1 cellular context compared by ENCODE assay signal in the genomic region with DNA sequence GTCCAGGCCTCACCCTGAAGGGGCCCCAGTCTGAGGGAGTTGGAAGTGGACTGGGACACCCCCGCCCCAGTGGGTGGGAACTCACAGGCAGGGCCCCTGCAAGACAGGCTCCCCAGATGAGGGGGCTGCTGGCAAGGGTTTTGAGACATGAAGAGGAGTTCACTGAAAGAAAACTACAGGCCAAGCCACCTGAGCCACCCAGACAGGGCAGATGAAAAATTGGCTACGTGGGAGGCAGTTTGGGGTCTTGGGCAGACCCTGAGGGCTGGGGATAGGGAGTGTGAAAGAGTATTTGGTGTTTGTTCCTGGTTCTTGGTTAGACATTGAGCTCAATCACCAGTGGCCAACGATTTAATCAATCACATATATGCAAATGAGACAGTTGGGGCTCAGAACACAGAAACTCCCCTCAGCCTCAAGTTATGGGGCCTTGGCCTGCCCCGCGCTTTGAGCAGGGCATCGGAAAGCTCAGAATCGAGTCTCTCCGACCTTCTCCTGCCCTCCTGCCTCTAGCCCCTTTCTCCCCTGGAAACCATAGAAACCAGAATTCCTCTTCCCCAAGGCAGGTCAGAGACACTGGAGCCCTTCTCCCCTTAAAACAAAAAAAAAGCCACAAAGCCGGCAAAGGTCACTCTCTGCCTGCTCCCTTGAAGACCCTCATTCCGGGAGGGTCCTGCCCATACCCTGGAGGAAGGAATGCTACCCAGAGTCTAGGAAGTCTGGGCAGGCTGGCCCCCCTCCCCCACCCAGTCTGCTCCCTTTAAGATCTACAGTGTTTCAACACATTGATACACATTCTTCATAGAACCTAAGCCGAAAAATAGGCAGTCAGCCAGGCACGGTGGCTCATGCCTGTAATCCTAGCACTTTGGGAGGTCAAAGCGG.
TF ChIP-seq lines count a peak whose summit lies in the region.

No MANE protein-coding gene starts in this region.

TF ChIP-seq in HepG2, 621 proteins besides CTCF, POLR2A, EP300 and RAD21 (continued from another document and continues in another):
- TF ChIP-seq TCF7L2 (IDR thresholded peaks at IDR 0.05; ENCODE audit: low read depth, low read length): no peak
- TF ChIP-seq HHEX (CRISPR knock-in tag; IDR thresholded peaks at IDR 0.05): no peak
- peak; percentile 57; the same call in 1 of the 2 replicates for TF ChIP-seq CHD4 (IDR thresholded peaks at IDR 0.05; ENCODE audit: borderline replicate concordance, low read length)
- TF ChIP-seq, protein P1, sequence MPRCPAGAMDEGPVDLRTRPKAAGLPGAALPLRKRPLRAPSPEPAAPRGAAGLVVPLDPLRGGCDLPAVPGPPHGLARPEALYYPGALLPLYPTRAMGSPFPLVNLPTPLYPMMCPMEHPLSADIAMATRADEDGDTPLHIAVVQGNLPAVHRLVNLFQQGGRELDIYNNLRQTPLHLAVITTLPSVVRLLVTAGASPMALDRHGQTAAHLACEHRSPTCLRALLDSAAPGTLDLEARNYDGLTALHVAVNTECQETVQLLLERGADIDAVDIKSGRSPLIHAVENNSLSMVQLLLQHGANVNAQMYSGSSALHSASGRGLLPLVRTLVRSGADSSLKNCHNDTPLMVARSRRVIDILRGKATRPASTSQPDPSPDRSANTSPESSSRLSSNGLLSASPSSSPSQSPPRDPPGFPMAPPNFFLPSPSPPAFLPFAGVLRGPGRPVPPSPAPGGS (CRISPR knock-in tag; IDR thresholded peaks at IDR 0.05): no peak
- TF ChIP-seq ZKSCAN1 (IDR thresholded peaks at IDR 0.05; ENCODE audit: low read length): no peak
- TF ChIP-seq, protein P2, sequence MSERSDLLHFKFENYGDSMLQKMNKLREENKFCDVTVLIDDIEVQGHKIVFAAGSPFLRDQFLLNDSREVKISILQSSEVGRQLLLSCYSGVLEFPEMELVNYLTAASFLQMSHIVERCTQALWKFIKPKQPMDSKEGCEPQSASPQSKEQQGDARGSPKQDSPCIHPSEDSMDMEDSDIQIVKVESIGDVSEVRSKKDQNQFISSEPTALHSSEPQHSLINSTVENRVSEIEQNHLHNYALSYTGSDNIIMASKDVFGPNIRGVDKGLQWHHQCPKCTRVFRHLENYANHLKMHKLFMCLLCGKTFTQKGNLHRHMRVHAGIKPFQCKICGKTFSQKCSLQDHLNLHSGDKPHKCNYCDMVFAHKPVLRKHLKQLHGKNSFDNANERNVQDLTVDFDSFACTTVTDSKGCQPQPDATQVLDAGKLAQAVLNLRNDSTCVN (CRISPR knock-in tag; IDR thresholded peaks at IDR 0.05; ENCODE audit: borderline replicate concordance): no peak
- no peak for TF ChIP-seq HDAC2 (CRISPR knock-in tag; IDR thresholded peaks at IDR 0.05)
- TF ChIP-seq ZNF496 (CRISPR knock-in tag; IDR thresholded peaks at IDR 0.05; ENCODE audit: insufficient replicate concordance): no peak
- TF ChIP-seq, protein P3, sequence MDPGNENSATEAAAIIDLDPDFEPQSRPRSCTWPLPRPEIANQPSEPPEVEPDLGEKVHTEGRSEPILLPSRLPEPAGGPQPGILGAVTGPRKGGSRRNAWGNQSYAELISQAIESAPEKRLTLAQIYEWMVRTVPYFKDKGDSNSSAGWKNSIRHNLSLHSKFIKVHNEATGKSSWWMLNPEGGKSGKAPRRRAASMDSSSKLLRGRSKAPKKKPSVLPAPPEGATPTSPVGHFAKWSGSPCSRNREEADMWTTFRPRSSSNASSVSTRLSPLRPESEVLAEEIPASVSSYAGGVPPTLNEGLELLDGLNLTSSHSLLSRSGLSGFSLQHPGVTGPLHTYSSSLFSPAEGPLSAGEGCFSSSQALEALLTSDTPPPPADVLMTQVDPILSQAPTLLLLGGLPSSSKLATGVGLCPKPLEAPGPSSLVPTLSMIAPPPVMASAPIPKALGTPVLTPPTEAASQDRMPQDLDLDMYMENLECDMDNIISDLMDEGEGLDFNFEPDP (CRISPR knock-in tag; conservative IDR thresholded peaks at IDR 0.05): no peak
- TF ChIP-seq LCORL (IDR thresholded peaks at IDR 0.05): no peak
- 0 out of 2 replicates have a peak, but pooled peaks have one; percentile 41 for TF ChIP-seq LCORL (CRISPR knock-in tag; IDR thresholded peaks at IDR 0.05)
- no peak for TF ChIP-seq ZNF788 (CRISPR knock-in tag; IDR thresholded peaks at IDR 0.05; ENCODE audit: borderline replicate concordance)
- TF ChIP-seq TOPORS (CRISPR knock-in tag; IDR thresholded peaks at IDR 0.05): no peak
- TF ChIP-seq, protein P4, sequence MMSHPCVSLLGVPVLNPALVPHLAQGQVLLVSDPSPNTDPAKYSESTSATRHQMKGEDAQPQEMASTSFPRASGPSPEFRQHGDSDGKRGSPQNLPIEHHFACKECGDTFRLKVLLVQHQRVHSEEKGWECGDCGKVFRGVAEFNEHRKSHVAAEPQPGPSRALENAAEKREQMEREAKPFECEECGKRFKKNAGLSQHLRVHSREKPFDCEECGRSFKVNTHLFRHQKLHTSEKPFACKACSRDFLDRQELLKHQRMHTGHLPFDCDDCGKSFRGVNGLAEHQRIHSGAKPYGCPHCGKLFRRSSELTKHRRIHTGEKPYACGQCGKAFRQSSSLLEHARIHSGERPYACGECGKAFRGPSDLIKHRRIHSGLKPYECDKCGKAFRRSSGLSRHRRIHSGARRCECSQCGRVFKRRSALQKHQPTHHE (CRISPR knock-in tag; IDR thresholded peaks at IDR 0.05; ENCODE audit: borderline replicate concordance): no peak
- TF ChIP-seq FOXA1 (IDR thresholded peaks at IDR 0.05): no peak
- no peak for TF ChIP-seq FOXA1 (CRISPR knock-in tag; IDR thresholded peaks at IDR 0.05)
- TF ChIP-seq, protein P5, sequence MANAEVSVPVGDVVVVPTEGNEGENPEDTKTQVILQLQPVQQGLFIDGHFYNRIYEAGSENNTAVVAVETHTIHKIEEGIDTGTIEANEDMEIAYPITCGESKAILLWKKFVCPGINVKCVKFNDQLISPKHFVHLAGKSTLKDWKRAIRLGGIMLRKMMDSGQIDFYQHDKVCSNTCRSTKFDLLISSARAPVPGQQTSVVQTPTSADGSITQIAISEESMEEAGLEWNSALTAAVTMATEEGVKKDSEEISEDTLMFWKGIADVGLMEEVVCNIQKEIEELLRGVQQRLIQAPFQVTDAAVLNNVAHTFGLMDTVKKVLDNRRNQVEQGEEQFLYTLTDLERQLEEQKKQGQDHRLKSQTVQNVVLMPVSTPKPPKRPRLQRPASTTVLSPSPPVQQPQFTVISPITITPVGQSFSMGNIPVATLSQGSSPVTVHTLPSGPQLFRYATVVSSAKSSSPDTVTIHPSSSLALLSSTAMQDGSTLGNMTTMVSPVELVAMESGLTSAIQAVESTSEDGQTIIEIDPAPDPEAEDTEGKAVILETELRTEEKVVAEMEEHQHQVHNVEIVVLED (CRISPR knock-in tag; IDR thresholded peaks at IDR 0.05; ENCODE audit: borderline replicate concordance): no peak
- no peak for TF ChIP-seq ADNP (CRISPR knock-in tag; IDR thresholded peaks at IDR 0.05)
- TF ChIP-seq RFXANK (CRISPR knock-in tag; IDR thresholded peaks at IDR 0.05): no peak
- no peak for TF ChIP-seq MEF2D (CRISPR knock-in tag; IDR thresholded peaks at IDR 0.05)
- no peak for TF ChIP-seq SP5 (CRISPR knock-in tag; IDR thresholded peaks at IDR 0.05; ENCODE audit: borderline replicate concordance, low read depth)
- TF ChIP-seq, protein P6, sequence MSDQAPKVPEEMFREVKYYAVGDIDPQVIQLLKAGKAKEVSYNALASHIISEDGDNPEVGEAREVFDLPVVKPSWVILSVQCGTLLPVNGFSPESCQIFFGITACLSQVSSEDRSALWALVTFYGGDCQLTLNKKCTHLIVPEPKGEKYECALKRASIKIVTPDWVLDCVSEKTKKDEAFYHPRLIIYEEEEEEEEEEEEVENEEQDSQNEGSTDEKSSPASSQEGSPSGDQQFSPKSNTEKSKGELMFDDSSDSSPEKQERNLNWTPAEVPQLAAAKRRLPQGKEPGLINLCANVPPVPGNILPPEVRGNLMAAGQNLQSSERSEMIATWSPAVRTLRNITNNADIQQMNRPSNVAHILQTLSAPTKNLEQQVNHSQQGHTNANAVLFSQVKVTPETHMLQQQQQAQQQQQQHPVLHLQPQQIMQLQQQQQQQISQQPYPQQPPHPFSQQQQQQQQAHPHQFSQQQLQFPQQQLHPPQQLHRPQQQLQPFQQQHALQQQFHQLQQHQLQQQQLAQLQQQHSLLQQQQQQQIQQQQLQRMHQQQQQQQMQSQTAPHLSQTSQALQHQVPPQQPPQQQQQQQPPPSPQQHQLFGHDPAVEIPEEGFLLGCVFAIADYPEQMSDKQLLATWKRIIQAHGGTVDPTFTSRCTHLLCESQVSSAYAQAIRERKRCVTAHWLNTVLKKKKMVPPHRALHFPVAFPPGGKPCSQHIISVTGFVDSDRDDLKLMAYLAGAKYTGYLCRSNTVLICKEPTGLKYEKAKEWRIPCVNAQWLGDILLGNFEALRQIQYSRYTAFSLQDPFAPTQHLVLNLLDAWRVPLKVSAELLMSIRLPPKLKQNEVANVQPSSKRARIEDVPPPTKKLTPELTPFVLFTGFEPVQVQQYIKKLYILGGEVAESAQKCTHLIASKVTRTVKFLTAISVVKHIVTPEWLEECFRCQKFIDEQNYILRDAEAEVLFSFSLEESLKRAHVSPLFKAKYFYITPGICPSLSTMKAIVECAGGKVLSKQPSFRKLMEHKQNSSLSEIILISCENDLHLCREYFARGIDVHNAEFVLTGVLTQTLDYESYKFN (CRISPR knock-in tag; conservative IDR thresholded peaks at IDR 0.05): no peak
- TF ChIP-seq FOXK2 (IDR thresholded peaks at IDR 0.05): no peak
- TF ChIP-seq GTF2F1 (IDR thresholded peaks at IDR 0.05; ENCODE audit: low read length): no peak
- TF ChIP-seq ZNF749 (CRISPR knock-in tag; IDR thresholded peaks at IDR 0.05; ENCODE audit: borderline replicate concordance): no peak
- no peak for TF ChIP-seq CENPT (CRISPR knock-in tag; IDR thresholded peaks at IDR 0.05; ENCODE audit: low read depth)
- no peak for TF ChIP-seq MYC (CRISPR knock-in tag; IDR thresholded peaks at IDR 0.05; ENCODE audit: borderline replicate concordance)
- TF ChIP-seq, protein P7, sequence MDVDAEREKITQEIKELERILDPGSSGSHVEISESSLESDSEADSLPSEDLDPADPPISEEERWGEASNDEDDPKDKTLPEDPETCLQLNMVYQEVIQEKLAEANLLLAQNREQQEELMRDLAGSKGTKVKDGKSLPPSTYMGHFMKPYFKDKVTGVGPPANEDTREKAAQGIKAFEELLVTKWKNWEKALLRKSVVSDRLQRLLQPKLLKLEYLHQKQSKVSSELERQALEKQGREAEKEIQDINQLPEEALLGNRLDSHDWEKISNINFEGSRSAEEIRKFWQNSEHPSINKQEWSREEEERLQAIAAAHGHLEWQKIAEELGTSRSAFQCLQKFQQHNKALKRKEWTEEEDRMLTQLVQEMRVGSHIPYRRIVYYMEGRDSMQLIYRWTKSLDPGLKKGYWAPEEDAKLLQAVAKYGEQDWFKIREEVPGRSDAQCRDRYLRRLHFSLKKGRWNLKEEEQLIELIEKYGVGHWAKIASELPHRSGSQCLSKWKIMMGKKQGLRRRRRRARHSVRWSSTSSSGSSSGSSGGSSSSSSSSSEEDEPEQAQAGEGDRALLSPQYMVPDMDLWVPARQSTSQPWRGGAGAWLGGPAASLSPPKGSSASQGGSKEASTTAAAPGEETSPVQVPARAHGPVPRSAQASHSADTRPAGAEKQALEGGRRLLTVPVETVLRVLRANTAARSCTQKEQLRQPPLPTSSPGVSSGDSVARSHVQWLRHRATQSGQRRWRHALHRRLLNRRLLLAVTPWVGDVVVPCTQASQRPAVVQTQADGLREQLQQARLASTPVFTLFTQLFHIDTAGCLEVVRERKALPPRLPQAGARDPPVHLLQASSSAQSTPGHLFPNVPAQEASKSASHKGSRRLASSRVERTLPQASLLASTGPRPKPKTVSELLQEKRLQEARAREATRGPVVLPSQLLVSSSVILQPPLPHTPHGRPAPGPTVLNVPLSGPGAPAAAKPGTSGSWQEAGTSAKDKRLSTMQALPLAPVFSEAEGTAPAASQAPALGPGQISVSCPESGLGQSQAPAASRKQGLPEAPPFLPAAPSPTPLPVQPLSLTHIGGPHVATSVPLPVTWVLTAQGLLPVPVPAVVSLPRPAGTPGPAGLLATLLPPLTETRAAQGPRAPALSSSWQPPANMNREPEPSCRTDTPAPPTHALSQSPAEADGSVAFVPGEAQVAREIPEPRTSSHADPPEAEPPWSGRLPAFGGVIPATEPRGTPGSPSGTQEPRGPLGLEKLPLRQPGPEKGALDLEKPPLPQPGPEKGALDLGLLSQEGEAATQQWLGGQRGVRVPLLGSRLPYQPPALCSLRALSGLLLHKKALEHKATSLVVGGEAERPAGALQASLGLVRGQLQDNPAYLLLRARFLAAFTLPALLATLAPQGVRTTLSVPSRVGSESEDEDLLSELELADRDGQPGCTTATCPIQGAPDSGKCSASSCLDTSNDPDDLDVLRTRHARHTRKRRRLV (CRISPR knock-in tag; IDR thresholded peaks at IDR 0.05): 0 out of 2 replicates have a peak, but pooled peaks have one; percentile 55
- no peak for TF ChIP-seq SATB2 (CRISPR knock-in tag; IDR thresholded peaks at IDR 0.05)
- no peak for TF ChIP-seq ZSCAN9 (CRISPR knock-in tag; IDR thresholded peaks at IDR 0.05; ENCODE audit: borderline replicate concordance)
- no peak for TF ChIP-seq ZNF180 (CRISPR knock-in tag; IDR thresholded peaks at IDR 0.05; ENCODE audit: borderline replicate concordance, low read depth)
- no peak for TF ChIP-seq ZNF841 (CRISPR knock-in tag; IDR thresholded peaks at IDR 0.05; ENCODE audit: borderline replicate concordance)
- no peak for TF ChIP-seq KLF15 (CRISPR knock-in tag; IDR thresholded peaks at IDR 0.05; ENCODE audit: borderline replicate concordance)
- peak; percentile 14; the same call in 1 of the 2 replicates for TF ChIP-seq TCF7 (IDR thresholded peaks at IDR 0.05; ENCODE audit: low read depth)
- TF ChIP-seq ZNF260 (CRISPR knock-in tag; IDR thresholded peaks at IDR 0.05; ENCODE audit: borderline replicate concordance, low read depth): no peak
- no peak for TF ChIP-seq SKI (IDR thresholded peaks at IDR 0.05; ENCODE audit: partially characterized antibody)
- TF ChIP-seq MAFG (CRISPR knock-in tag; IDR thresholded peaks at IDR 0.05): no peak
- TF ChIP-seq, protein P8, sequence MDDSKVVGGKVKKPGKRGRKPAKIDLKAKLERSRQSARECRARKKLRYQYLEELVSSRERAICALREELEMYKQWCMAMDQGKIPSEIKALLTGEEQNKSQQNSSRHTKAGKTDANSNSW (CRISPR knock-in tag; IDR thresholded peaks at IDR 0.05; ENCODE audit: borderline replicate concordance): no peak
- TF ChIP-seq GABPB1 (CRISPR knock-in tag; IDR thresholded peaks at IDR 0.05): no peak
- no peak for TF ChIP-seq ZFP82 (CRISPR knock-in tag; IDR thresholded peaks at IDR 0.05; ENCODE audit: borderline replicate concordance)
- TF ChIP-seq, protein P9, sequence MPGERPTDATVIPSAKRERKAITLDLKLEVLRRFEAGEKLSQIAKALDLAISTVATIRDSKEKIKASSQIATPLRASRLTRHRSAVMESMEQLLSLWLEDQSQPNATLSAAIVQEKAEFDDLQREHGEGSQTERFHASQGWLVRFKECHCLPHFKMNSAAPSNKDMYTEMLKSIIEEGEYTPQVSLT (CRISPR knock-in tag; IDR thresholded peaks at IDR 0.05; ENCODE audit: borderline replicate concordance, low read depth): no peak
- no peak; the same call in 1 of the 2 replicates for TF ChIP-seq ZNF891 (CRISPR knock-in tag; IDR thresholded peaks at IDR 0.05)
- TF ChIP-seq ZNF670 (CRISPR knock-in tag; IDR thresholded peaks at IDR 0.05; ENCODE audit: borderline replicate concordance): no peak
- peak; percentile 39; the same call in 1 of the 2 replicates for TF ChIP-seq ZSCAN25 (CRISPR knock-in tag; IDR thresholded peaks at IDR 0.05)
- no peak for TF ChIP-seq ZNF605 (CRISPR knock-in tag; IDR thresholded peaks at IDR 0.05)
- peak; percentile 6; the same call in 1 of the 2 replicates for TF ChIP-seq MEIS2 (CRISPR knock-in tag; IDR thresholded peaks at IDR 0.05)
- TF ChIP-seq TEAD3 (CRISPR knock-in tag; optimal IDR thresholded peaks at IDR 0.05; ENCODE audit: borderline replicate concordance): peak; percentile 78
